In genomic region chr19:46326608-46327007, GRCh38 we compare ENCODE assay signal across 9 cellular contexts. TPM values are rescaled to one million over a fixed set of nuclear protein-coding genes. Genes with fewer than 3 reads are reported as not detected.
"Had no signal": no experiment of that assay in that cellular context is flagged by ENCODE, and none has a peak within 500 bp of the region (broad histone marks: within the 10 kb centered on the region; RNA-seq: fewer than 3 reads in every experiment).

No MANE protein-coding gene starts in this region.

- H3K27ac Mint-ChIP-seq: IgD-negative memory B cell had no signal

- H3K4me1 Mint-ChIP-seq: IgD-negative memory B cell had no signal

- H3K27ac ChIP-seq: HL-60 had no signal

- DNase-seq: IMR-90, KBM-7, KG1 had no signal

- FAIRE-seq: HepG2, HTR-8/SVneo had no signal

- ATAC-seq: HepG2 had no signal

- H3K4me3 Mint-ChIP-seq: IgD-negative memory B cell had no signal

RNA-seq across cellular contexts. Expression of gene HIF3A, which starts 29.8 kb away (rescaled TPM):
- total RNA-seq: HT-29, HT1080, IMR-90 had no signal
- polyA plus RNA-seq: IgD-negative memory B cell had no signal
